ENCODE assay signal across 9 cellular contexts in the genomic region with DNA sequence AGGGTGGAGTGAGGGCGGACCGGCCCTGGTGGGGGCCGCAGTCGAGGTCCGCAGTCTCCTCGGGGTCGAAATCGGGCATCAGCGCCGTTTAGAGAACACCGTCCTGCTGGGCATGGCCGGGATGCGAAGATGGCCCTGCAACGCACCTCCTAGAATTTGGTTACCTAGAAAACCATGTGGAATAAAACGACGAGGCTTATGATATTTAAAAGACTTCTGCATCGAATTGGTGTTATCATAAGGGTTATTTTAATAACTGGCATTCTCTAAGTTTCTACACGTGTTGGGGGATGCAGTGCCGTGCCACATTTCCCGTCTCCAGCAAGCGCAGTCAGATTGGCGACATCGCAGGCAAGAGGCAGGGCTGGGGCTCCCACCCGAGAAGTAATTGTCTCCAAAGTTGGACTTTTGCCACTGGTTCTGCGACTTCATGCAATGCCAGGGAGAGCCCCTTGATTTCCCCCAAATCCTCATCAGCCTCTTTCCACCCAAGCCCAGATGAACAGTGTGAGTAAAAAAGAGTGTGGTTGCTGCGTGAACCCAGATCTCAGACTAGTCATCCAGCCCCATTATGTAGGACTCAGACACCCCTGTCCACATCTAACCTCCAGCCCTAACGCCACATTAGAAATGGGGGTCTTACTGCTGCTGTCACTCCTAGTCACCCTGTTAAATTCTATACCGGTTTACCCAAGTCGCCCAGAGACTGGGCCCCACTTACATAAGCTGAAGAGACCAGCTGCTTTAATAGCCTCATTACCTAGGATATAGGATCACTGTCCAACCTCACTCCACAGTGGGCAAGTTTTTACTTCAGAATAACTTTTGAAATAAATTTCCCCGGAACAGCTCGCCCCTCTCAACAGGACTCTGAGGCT. TPM values are rescaled to one million over a fixed set of nuclear protein-coding genes. Genes with fewer than 3 reads are reported as not detected.
DNase-seq lines count a peak whose midpoint lies in the region; ATAC-seq and TF ChIP-seq lines count a peak whose summit lies in the region.
"Had no signal": no experiment of that assay in that cellular context is flagged by ENCODE, and none has a peak within 500 bp of the region (broad histone marks: within the 10 kb centered on the region; RNA-seq: fewer than 3 reads in every experiment).

No MANE protein-coding gene starts in this region.

- intact Hi-C loops in dorsolateral prefrontal cortex (cut with DNase I) = loop anchor here (5.0 to 10.0 kb wide), 7 partner anchors 42 to 580 kb away; a partner anchor contains a TSS

- H3K27ac ChIP-seq in VCaP (peak overlapping the region; percentile 95), dorsolateral prefrontal cortex (peak overlapping the region; percentile 95 to 100 (median 99)), muscle layer of colon (ENCODE audit: low read depth, low read length) (peak overlapping the region; percentile 84), tibial nerve (peak overlapping the region; percentile 96 to 100 (median 98))

- TF ChIP-seq POLR2A in tibial nerve (IDR thresholded peaks at IDR 0.05) = no peak

- ATAC-seq in HG02973 (IDR thresholded peaks at IDR 0.05; ENCODE audit: unreplicated experiment) = no peak
- ATAC-seq in GM19035 (IDR thresholded peaks at IDR 0.05; ENCODE audit: unreplicated experiment) = no peak

- H3K9ac ChIP-seq in muscle layer of colon (ENCODE audit: low read length) = peak overlapping the region; percentile 80

- TF ChIP-seq EP300 in tibial nerve (IDR thresholded peaks at IDR 0.05) = no peak

- no peaks in the 10 kb centered on the region for H3K36me3 ChIP-seq in muscle layer of colon (ENCODE audit: insufficient read depth, low read length)
- H3K36me3 ChIP-seq in tibial nerve = peaks cover 0 to 1% (median 0%) of the 10 kb centered on the region in 3 donors

- DNase-seq in NCI-H2171 treated with DMSO at 0.1 percent for 48 hours (lab: John Stamatoyannopoulos, UW) = peak; percentile 63
- no peak for DNase-seq in NCI-H2171 (lab: John Stamatoyannopoulos, UW)
- peak in 7 of 10 donors; percentile 40 to 61 (median 49) for DNase-seq in dorsolateral prefrontal cortex
- DNase-seq in tibial nerve (ENCODE audit: low spot score in 2 of 2) = peak in 1 of 2 donors; percentile 48

- TF ChIP-seq CTCF in VCaP (conservative IDR thresholded peaks at IDR 0.05) (no peak), dorsolateral prefrontal cortex (IDR thresholded peaks at IDR 0.05 in 54 of 56, conservative IDR thresholded peaks at IDR 0.05 in 2 of 56; ENCODE audit: low read depth in 1 of 56, partially characterized antibody in 56 of 56) (peak in 3 of 56 donors; percentile 3 to 8 (median 7)), tibial nerve (IDR thresholded peaks at IDR 0.05) (no peak)

- H3K4me1 ChIP-seq in muscle layer of colon (ENCODE audit: insufficient read depth, low read length) = peaks cover 39% of the 10 kb centered on the region
- peaks cover 6 to 55% (median 24%) of the 10 kb centered on the region in 4 donors for H3K4me1 ChIP-seq in tibial nerve

- peak overlapping the region; percentile 57 to 96 (median 84) for H3K4me3 ChIP-seq in dorsolateral prefrontal cortex
- H3K4me3 ChIP-seq in muscle layer of colon (ENCODE audit: low read depth in 1 of 2, low read length in 2 of 2) = peak overlapping the region; percentile 76 to 84
- H3K4me3 ChIP-seq in tibial nerve = peak overlapping the region; percentile 65 to 95 (median 68)

- no peaks in the 10 kb centered on the region for H3K27me3 ChIP-seq in dorsolateral prefrontal cortex
- no peaks in the 10 kb centered on the region for H3K27me3 ChIP-seq in muscle layer of colon (ENCODE audit: control insufficient read depth in 1 of 2, insufficient read depth in 2 of 2, low read length in 2 of 2)
- no peaks in the 10 kb centered on the region for H3K27me3 ChIP-seq in tibial nerve

- WGBS in tibial nerve, 2 donors = 17% methylated on average over 26 to 31 of the region's 31 CpGs

- no peaks in the 10 kb centered on the region for H3K9me3 ChIP-seq in muscle layer of colon (ENCODE audit: low read length)
- no peaks in the 10 kb centered on the region for H3K9me3 ChIP-seq in tibial nerve

RNA-seq across cellular contexts. Expression of a gene that starts 0.6 kb away (rescaled TPM):
- 10 to 100 TPM in 91 of 120 experiments, 1 to 10 TPM in 29; 4.6 to 21.3 (median 12.8) TPM for total RNA-seq in dorsolateral prefrontal cortex
- 10 to 100 TPM; 12.3 to 19.5 (median 16.7) TPM for total RNA-seq in tibial nerve
- total RNA-seq: Daoy had no signal

RNA-seq across cellular contexts. Expression of a gene that starts 40.4 kb away (rescaled TPM):
- total RNA-seq in dorsolateral prefrontal cortex = 1 to 10 TPM in 117 of 120 experiments, under 1 TPM in 3; 0.97 to 6.8 (median 2.6) TPM
- total RNA-seq in tibial nerve = not detected
- total RNA-seq: Daoy had no signal

RNA-seq across cellular contexts. Expression of a gene that starts 57.2 kb away (rescaled TPM):
- total RNA-seq in dorsolateral prefrontal cortex (not detected), tibial nerve (not detected)
- total RNA-seq: Daoy had no signal
